Comparison of ENCODE assay signal across 19 cellular contexts in the genomic region with DNA sequence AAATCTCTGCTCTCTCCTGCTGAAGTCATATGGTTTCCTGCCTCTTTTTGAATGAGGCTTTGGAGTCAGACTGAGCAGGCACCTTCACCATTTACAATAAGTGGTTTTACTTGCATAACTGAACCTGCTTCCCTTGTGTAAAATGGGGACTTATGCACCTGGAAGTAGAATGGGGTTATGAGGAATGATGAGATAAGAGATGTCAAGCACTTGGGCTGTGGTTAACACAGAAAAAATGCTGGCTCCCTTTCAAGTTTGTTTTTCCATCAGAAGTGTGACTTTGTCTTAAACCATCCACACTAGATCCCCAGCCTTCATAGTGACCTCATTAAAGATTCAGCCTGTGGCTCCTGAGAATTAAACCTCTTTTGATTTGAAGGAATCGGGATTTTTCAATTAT. TPM values are rescaled to one million over a fixed set of nuclear protein-coding genes. Genes with fewer than 3 reads are reported as not detected.
DNase-seq lines count a peak whose midpoint lies in the region; ATAC-seq and TF ChIP-seq lines count a peak whose summit lies in the region.
"Had no signal": no experiment of that assay in that cellular context is flagged by ENCODE, and none has a peak within 500 bp of the region (broad histone marks: within the 10 kb centered on the region; RNA-seq: fewer than 3 reads in every experiment).

No MANE protein-coding gene starts in this region.

- ATAC-seq in lower lobe of right lung (peak; percentile 54 to 73), GM18868 (IDR thresholded peaks at IDR 0.05; ENCODE audit: unreplicated experiment) (no peak), GM21367 (IDR thresholded peaks at IDR 0.05; ENCODE audit: unreplicated experiment) (no peak)
- ATAC-seq: body of pancreas, gastrocnemius medialis, HepG2 had no signal

- H3K4me2 ChIP-seq in GM23248 (ENCODE audit: unreplicated experiment) = no peak overlapping the region

- H3K4me1 Mint-ChIP-seq in progenitor cell of endocrine pancreas (ENCODE audit: low read depth) = peaks cover 7% of the 10 kb centered on the region
- no peaks in the 10 kb centered on the region for H3K4me1 Mint-ChIP-seq in glutamatergic neuron (ENCODE audit: low read depth, unreplicated experiment)

- H3K36me3 ChIP-seq in GM23248 (ENCODE audit: low read depth) (no peaks in the 10 kb centered on the region), lower lobe of right lung (no peaks in the 10 kb centered on the region)
- H3K36me3 ChIP-seq: gastrocnemius medialis, prostate gland, uterus had no signal

- no peak overlapping the region for H3K4me3 ChIP-seq in GM23248
- H3K4me3 ChIP-seq in lower lobe of right lung = no peak overlapping the region
- H3K4me3 ChIP-seq: body of pancreas, gastrocnemius medialis, prostate gland, uterus had no signal

- H3K79me2 ChIP-seq in GM23248 (ENCODE audit: insufficient read depth) = peaks cover 97% of the 10 kb centered on the region

- H3K27me3 ChIP-seq in GM23248 (replicated peaks; ENCODE audit: insufficient read depth) = no peaks in the 10 kb centered on the region
- H3K27me3 ChIP-seq in lower lobe of right lung (ENCODE audit: low read depth) = no peaks in the 10 kb centered on the region
- H3K27me3 ChIP-seq: body of pancreas, gastrocnemius medialis, uterus had no signal

- H3K9me2 ChIP-seq in GM23248 (ENCODE audit: insufficient read depth) = no peaks in the 10 kb centered on the region

- H3K36me3 Mint-ChIP-seq in progenitor cell of endocrine pancreas (ENCODE audit: insufficient read depth) (peaks cover 9% of the 10 kb centered on the region), glutamatergic neuron (ENCODE audit: unreplicated experiment) (peaks cover 6% of the 10 kb centered on the region)

- H3K4me3 Mint-ChIP-seq in progenitor cell of endocrine pancreas (ENCODE audit: low read depth) = no peak overlapping the region
- no peak overlapping the region for H3K4me3 Mint-ChIP-seq in glutamatergic neuron (ENCODE audit: unreplicated experiment)
- H3K4me3 Mint-ChIP-seq: CD14-positive monocyte had no signal

- H3K27me3 Mint-ChIP-seq in progenitor cell of endocrine pancreas = no peaks in the 10 kb centered on the region
- no peaks in the 10 kb centered on the region for H3K27me3 Mint-ChIP-seq in glutamatergic neuron (ENCODE audit: unreplicated experiment)

- DNase-seq in GM23248 (peak; percentile 36), astrocyte of the hippocampus (ENCODE audit: low read depth, low spot score) (peak; percentile 62), lower lobe of right lung (no peak), progenitor cell of endocrine pancreas (ENCODE audit: low spot score, unreplicated experiment) (no peak), glutamatergic neuron (no peak)
- DNase-seq: activated CD4-positive, CD25-positive, alpha-beta regulatory T cell; activated T-cell treated with anti-CD3 and anti-CD28 coated beads, Interleukin-2, amount 50 U/mL, for 48 hours; body of pancreas; effector CD8-positive, alpha-beta T cell; gastrocnemius medialis; GDM1; NCI-H1417 treated with DMSO at 0.1 percent for 48 hours; uterus had no signal

- TF ChIP-seq CTCF in C4-2B (conservative IDR thresholded peaks at IDR 0.05) (no peak), lower lobe of right lung (IDR thresholded peaks at IDR 0.05) (no peak), progenitor cell of endocrine pancreas (IDR thresholded peaks at IDR 0.05; ENCODE audit: unreplicated experiment) (no peak), glutamatergic neuron (IDR thresholded peaks at IDR 0.05; ENCODE audit: partially characterized antibody, unreplicated experiment) (no peak)

- H3K4me1 ChIP-seq in GM23248 (ENCODE audit: insufficient read depth) (peaks cover 6% of the 10 kb centered on the region), lower lobe of right lung (peaks cover 66% of the 10 kb centered on the region)
- H3K4me1 ChIP-seq: uterus had no signal

- H3K27ac Mint-ChIP-seq in progenitor cell of endocrine pancreas = no peak overlapping the region
- H3K27ac Mint-ChIP-seq in glutamatergic neuron (ENCODE audit: unreplicated experiment) = no peak overlapping the region

- WGBS in GM23248 (ENCODE audit: low coverage in 1 of 2, low lambda C conversion rate in 2 of 2, missing lambda C conversion rate in 2 of 2), 2 experiments = 78 to 85% methylated on average over 1 of the region's 1 CpG

- H4K20me1 ChIP-seq in GM23248 (ENCODE audit: insufficient read depth) = no peaks in the 10 kb centered on the region

- H3K9me3 ChIP-seq in GM23248 (ENCODE audit: low read depth) (no peaks in the 10 kb centered on the region), lower lobe of right lung (no peaks in the 10 kb centered on the region)
- H3K9me3 ChIP-seq: body of pancreas, gastrocnemius medialis, prostate gland, uterus had no signal

- H3K9me3 Mint-ChIP-seq in progenitor cell of endocrine pancreas (ENCODE audit: low read depth) (no peaks in the 10 kb centered on the region), glutamatergic neuron (ENCODE audit: unreplicated experiment) (peaks cover 4% of the 10 kb centered on the region)
- H3K9me3 Mint-ChIP-seq: CD14-positive monocyte had no signal

- intact Hi-C loops in lower lobe of right lung (cut with DNase I) = no loop called here

- H3K9ac ChIP-seq in GM23248 = no peak overlapping the region

- no peaks in the 10 kb centered on the region for H3F3A ChIP-seq in GM23248 (ENCODE audit: insufficient read depth)

- H2AFZ ChIP-seq in GM23248 = no peak overlapping the region

- 0 out of 2 replicates have a peak overlapping the region, but pooled peaks have one; percentile 43 for H3K27ac ChIP-seq in C4-2B
- H3K27ac ChIP-seq in GM23248 = no peak overlapping the region
- H3K27ac ChIP-seq in lower lobe of right lung = peak overlapping the region; percentile 1
- H3K27ac ChIP-seq: body of pancreas, prostate gland, uterus had no signal

- in situ Hi-C loops in GM23248 (cut with MboI) = no loop called here

RNA-seq across cellular contexts. Expression of gene EXOSC7, which starts 5.2 kb away (rescaled TPM):
- total RNA-seq in GM23248 (2014; rRNA removed; shearing (Covaris generic)) = 31.1 and 60.7 TPM in 2 replicates
- polyA plus RNA-seq in GM23248 (2016; fragmentation: Nextera tagmentation; extraction: Ambion mirVana) = 49.1 and 53.5 TPM in 2 replicates
- total RNA-seq in lower lobe of right lung (32.9 TPM), progenitor cell of endocrine pancreas (50.7 and 51.2 TPM in 2 replicates), glutamatergic neuron (ENCODE audit: unreplicated experiment) (30.9 TPM)

RNA-seq across cellular contexts. Expression of gene ZDHHC3, which starts 5.2 kb away (rescaled TPM):
- 76.2 and 89.5 TPM in 2 replicates for total RNA-seq in GM23248 (2014; rRNA removed; shearing (Covaris generic))
- polyA plus RNA-seq in GM23248 (2016; fragmentation: Nextera tagmentation; extraction: Ambion mirVana) = 48.7 and 48.9 TPM in 2 replicates
- total RNA-seq in lower lobe of right lung (110 TPM), progenitor cell of endocrine pancreas (61.2 and 64.9 TPM in 2 replicates), glutamatergic neuron (ENCODE audit: unreplicated experiment) (52.4 TPM)

RNA-seq across cellular contexts. Expression of gene CLEC3B, which starts 44.9 kb away (rescaled TPM):
- 42.1 and 45.4 TPM in 2 replicates for total RNA-seq in GM23248 (2014; rRNA removed; shearing (Covaris generic))
- polyA plus RNA-seq in GM23248 (2016; fragmentation: Nextera tagmentation; extraction: Ambion mirVana) = 48.8 and 49.5 TPM in 2 replicates
- total RNA-seq in lower lobe of right lung (217 TPM), progenitor cell of endocrine pancreas (not detected in 2 replicates), glutamatergic neuron (ENCODE audit: unreplicated experiment) (not detected)
- total RNA-seq: HepG2 had no signal

Comparison
In these comparisons a context has a peak if more than half of its experiments do, and no peak if none do; other contexts are left out.
1. DNase-seq: peak in GM23248 (single experiment) and astrocyte of the hippocampus (single experiment); none in lower lobe of right lung (single experiment), progenitor cell of endocrine pancreas (single experiment) and glutamatergic neuron (single experiment).
2. ATAC-seq: peak in lower lobe of right lung (2 of 2); none in GM18868 (single experiment) and GM21367 (single experiment).
3. RNA of gene CLEC3B, which starts 44.9 kb away (total RNA-seq): 217 TPM in lower lobe of right lung (single experiment) and 42.1 to 45.4 TPM in GM23248; not detected in progenitor cell of endocrine pancreas and not detected in glutamatergic neuron (single experiment); every median in the first group is over 10 times any median in the second.